In the genomic region with DNA sequence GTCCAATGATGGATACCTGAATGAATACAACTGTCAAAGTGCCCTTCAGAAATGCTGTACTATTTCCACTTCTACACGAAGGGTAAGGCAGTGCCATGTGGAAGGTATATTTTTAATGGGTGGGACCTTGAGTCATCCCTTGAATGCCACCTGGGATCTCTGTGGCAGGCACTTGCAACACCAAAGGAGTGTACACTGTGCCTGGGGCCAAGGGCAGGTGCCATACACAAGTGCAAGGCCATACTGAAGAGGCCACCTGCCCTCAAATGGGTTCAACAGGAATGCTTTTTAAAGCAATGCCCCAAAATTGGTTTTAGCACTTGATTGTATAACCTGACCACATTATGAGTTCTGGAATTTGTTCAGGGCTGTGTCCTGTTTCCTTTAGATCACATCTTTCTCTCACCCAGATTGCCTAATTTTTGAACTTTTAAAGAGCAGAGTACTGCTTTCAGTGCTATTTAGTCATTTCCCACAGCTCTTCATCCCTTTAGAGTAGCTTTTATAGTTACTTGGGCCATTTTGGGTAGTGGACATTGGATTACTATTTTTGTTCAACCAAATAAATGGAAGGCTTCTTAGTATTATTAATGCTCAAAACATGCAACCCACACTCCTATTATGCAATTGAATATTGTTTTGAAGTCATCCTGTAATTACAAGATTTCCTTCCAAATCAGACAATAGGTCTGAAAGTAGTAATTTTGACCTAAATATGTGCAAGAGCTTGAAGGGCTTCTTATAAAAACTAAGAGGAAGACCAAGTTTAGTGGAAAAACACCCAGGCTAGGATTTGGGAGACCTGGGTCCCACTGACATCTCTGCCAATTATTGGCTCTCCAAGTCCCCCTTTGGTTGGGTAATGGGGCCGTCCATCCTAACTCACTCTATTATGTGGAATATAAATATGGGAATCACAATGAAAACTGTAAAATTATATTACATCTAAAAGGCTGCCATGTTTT, we compare ENCODE assay signal across 18 cellular contexts. TPM values are rescaled to one million over a fixed set of nuclear protein-coding genes. Genes with fewer than 3 reads are reported as not detected.
A peak's percentile ranks its signal among the peaks of the same experiment; 100 is the strongest.
DNase-seq lines count a peak whose midpoint lies in the region; ATAC-seq and TF ChIP-seq lines count a peak whose summit lies in the region.
"Had no signal": no experiment of that assay in that cellular context is flagged by ENCODE, and none has a peak within 500 bp of the region (broad histone marks: within the 10 kb centered on the region; RNA-seq: fewer than 3 reads in every experiment).

No MANE protein-coding gene starts in this region.

- no peak for TF ChIP-seq RAD21 in liver (IDR thresholded peaks at IDR 0.05)

- ATAC-seq in aorta (ENCODE audit: low FRiP score) (peak; percentile 15), HG03196 (IDR thresholded peaks at IDR 0.05; ENCODE audit: unreplicated experiment) (no peak)
- ATAC-seq: HCT116 had no signal

- 93% methylated on average over 2 of the region's 2 CpGs for WGBS in liver
- 81 to 83% methylated on average over 2 of the region's 2 CpGs for WGBS in aorta, 2 donors

- H3K4me1 ChIP-seq in liver (ENCODE audit: control insufficient read depth in 4 of 4, insufficient read depth in 4 of 4, low read length in 3 of 4) (peaks cover 7 to 26% (median 18%) of the 10 kb centered on the region in 4 donors), aorta (ENCODE audit: control insufficient read depth in 1 of 2, insufficient read depth in 2 of 2, low read length in 2 of 2) (peaks cover 0 to 2% of the 10 kb centered on the region in 2 donors)

- no peak overlapping the region for H3K4me3 ChIP-seq in liver (ENCODE audit: low read depth in 1 of 3, low read length in 3 of 3)
- no peak overlapping the region for H3K4me3 ChIP-seq in aorta (ENCODE audit: low read length in 2 of 2)
- H3K4me3 ChIP-seq: MG63, PC-9, SK-N-MC had no signal

- H3K27ac ChIP-seq in liver (ENCODE audit: low read depth in 1 of 2, low read length in 2 of 2) (peak overlapping the region; percentile 19 to 22), aorta (ENCODE audit: low read depth in 1 of 2, low read length in 2 of 2) (no peak overlapping the region)
- H3K27ac ChIP-seq: PC-9, SK-N-MC had no signal

- peak overlapping the region in 1 of 2 donors; percentile 3 for H3K9ac ChIP-seq in liver (ENCODE audit: low read depth in 1 of 2, low read length in 2 of 2)

- no peak for TF ChIP-seq CTCF in liver (IDR thresholded peaks at IDR 0.05; ENCODE audit: low read depth, low read length, missing input control)

- no peaks in the 10 kb centered on the region for H3K36me3 ChIP-seq in liver (ENCODE audit: control insufficient read depth in 4 of 4, insufficient read depth in 3 of 4, low read depth in 1 of 4, low read length in 3 of 4)
- no peaks in the 10 kb centered on the region for H3K36me3 ChIP-seq in aorta (ENCODE audit: control insufficient read depth in 1 of 2, insufficient read depth in 2 of 2, low read length in 1 of 2)
- H3K36me3 ChIP-seq: MG63 had no signal

- intact Hi-C loops in aorta (cut with DNase I) = no loop called here

- no peaks in the 10 kb centered on the region for H3K27me3 ChIP-seq in liver (ENCODE audit: control insufficient read depth in 4 of 4, insufficient read depth in 4 of 4, low read length in 3 of 4)
- H3K27me3 ChIP-seq in aorta (ENCODE audit: control insufficient read depth in 1 of 2, insufficient read depth in 2 of 2, low read length in 1 of 2) = no peaks in the 10 kb centered on the region
- H3K27me3 ChIP-seq: MG63 had no signal

- H3K9me3 ChIP-seq in liver (ENCODE audit: control insufficient read depth in 4 of 4, low read length in 3 of 4) (no peaks in the 10 kb centered on the region), aorta (ENCODE audit: control insufficient read depth, low read length) (no peaks in the 10 kb centered on the region)
- H3K9me3 ChIP-seq: MG63 had no signal

- DNase-seq in LHCN-M2 (ENCODE audit: low read depth) (peak; percentile 18), fibroblast of gingiva (ENCODE audit: low read depth) (peak; percentile 39), aorta (no peak), 8988T (no peak)
- no peak for DNase-seq in activated CD4-positive, alpha-beta T cell treated with anti-CD3 and anti-CD28 coated beads, Interleukin-2, amount 50 U/mL, for 1 hour
- DNase-seq: DMS53; KG1; MG63; NCI-H1092 treated with DMSO at 0.1 percent for 48 hours; NCI-H1694 treated with DMSO at 0.1 percent for 48 hours; NCI-H345; NCI-H526 treated with DMSO at 0.1 percent for 48 hours; NK-92 treated with Interleukin-12 subunit alpha and Interleukin-12 subunit beta, amount 100 ng/mL, for 24 hours; PC-9 had no signal

TF ChIP-seq in liver, 16 proteins besides CTCF, POLR2A, EP300 and RAD21:
- TF ChIP-seq, protein P1, sequence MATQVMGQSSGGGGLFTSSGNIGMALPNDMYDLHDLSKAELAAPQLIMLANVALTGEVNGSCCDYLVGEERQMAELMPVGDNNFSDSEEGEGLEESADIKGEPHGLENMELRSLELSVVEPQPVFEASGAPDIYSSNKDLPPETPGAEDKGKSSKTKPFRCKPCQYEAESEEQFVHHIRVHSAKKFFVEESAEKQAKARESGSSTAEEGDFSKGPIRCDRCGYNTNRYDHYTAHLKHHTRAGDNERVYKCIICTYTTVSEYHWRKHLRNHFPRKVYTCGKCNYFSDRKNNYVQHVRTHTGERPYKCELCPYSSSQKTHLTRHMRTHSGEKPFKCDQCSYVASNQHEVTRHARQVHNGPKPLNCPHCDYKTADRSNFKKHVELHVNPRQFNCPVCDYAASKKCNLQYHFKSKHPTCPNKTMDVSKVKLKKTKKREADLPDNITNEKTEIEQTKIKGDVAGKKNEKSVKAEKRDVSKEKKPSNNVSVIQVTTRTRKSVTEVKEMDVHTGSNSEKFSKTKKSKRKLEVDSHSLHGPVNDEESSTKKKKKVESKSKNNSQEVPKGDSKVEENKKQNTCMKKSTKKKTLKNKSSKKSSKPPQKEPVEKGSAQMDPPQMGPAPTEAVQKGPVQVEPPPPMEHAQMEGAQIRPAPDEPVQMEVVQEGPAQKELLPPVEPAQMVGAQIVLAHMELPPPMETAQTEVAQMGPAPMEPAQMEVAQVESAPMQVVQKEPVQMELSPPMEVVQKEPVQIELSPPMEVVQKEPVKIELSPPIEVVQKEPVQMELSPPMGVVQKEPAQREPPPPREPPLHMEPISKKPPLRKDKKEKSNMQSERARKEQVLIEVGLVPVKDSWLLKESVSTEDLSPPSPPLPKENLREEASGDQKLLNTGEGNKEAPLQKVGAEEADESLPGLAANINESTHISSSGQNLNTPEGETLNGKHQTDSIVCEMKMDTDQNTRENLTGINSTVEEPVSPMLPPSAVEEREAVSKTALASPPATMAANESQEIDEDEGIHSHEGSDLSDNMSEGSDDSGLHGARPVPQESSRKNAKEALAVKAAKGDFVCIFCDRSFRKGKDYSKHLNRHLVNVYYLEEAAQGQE (IDR thresholded peaks at IDR 0.05) = no peak
- no peak for TF ChIP-seq HNF4G (IDR thresholded peaks at IDR 0.05)
- TF ChIP-seq NR2F2 (IDR thresholded peaks at IDR 0.05) = no peak
- TF ChIP-seq JUND (IDR thresholded peaks at IDR 0.05) = no peak
- TF ChIP-seq, protein P2, sequence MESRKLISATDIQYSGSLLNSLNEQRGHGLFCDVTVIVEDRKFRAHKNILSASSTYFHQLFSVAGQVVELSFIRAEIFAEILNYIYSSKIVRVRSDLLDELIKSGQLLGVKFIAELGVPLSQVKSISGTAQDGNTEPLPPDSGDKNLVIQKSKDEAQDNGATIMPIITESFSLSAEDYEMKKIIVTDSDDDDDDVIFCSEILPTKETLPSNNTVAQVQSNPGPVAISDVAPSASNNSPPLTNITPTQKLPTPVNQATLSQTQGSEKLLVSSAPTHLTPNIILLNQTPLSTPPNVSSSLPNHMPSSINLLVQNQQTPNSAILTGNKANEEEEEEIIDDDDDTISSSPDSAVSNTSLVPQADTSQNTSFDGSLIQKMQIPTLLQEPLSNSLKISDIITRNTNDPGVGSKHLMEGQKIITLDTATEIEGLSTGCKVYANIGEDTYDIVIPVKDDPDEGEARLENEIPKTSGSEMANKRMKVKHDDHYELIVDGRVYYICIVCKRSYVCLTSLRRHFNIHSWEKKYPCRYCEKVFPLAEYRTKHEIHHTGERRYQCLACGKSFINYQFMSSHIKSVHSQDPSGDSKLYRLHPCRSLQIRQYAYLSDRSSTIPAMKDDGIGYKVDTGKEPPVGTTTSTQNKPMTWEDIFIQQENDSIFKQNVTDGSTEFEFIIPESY (IDR thresholded peaks at IDR 0.05) = no peak
- no peak for TF ChIP-seq SP1 (IDR thresholded peaks at IDR 0.05)
- no peak for TF ChIP-seq FOXA2 (IDR thresholded peaks at IDR 0.05)
- peak; percentile 9 to 63 for TF ChIP-seq HNF4A (conservative IDR thresholded peaks at IDR 0.05)
- TF ChIP-seq EGR1 (IDR thresholded peaks at IDR 0.05; ENCODE audit: low read depth in 2 of 2) = no peak
- TF ChIP-seq MAX (IDR thresholded peaks at IDR 0.05) = no peak
- TF ChIP-seq FOXA1 (IDR thresholded peaks at IDR 0.05) = no peak
- peak; percentile 16 for TF ChIP-seq YY1 (IDR thresholded peaks at IDR 0.05)
- no peak for TF ChIP-seq ATF3 (IDR thresholded peaks at IDR 0.05)
- TF ChIP-seq GABPA (IDR thresholded peaks at IDR 0.05 in 1 of 2, conservative IDR thresholded peaks at IDR 0.05 in 1 of 2) = no peak
- TF ChIP-seq TAF1 (conservative IDR thresholded peaks at IDR 0.05) = no peak
- peak in 1 of 2 donors; percentile 71 for TF ChIP-seq RXRA (IDR thresholded peaks at IDR 0.05)

RNA-seq across cellular contexts. Expression of gene LEPR, which starts 57.2 kb away (rescaled TPM):
- 20.2 and 20.7 TPM in 2 replicates for total RNA-seq in LHCN-M2 (2014; rRNA removed)
- 6.1 TPM for polyA plus RNA-seq in LHCN-M2 (2012)
- total RNA-seq in liver = 10 to 100 TPM; 45.6 to 99.8 TPM
- polyA plus RNA-seq in liver = 100 to 1,000 TPM in 1 of 2 donors, 10 to 100 TPM in 1; 42.0 to 103 TPM
- total RNA-seq in aorta = 10 to 100 TPM; 21.2 to 71.6 TPM
- polyA plus RNA-seq in aorta = 1 to 10 TPM; 4.0 to 5.3 TPM

RNA-seq across cellular contexts. Expression of gene LEPROT, which starts 57.2 kb away (rescaled TPM):
- total RNA-seq in LHCN-M2 (2014; rRNA removed) = 37.6 and 58.8 TPM in 2 replicates
- polyA plus RNA-seq in LHCN-M2 (2012) = 53.1 TPM
- 10 to 100 TPM; 33.5 to 39.2 TPM for total RNA-seq in liver
- 10 to 100 TPM; 23.6 to 43.4 TPM for polyA plus RNA-seq in liver
- 100 to 1,000 TPM; 101 to 136 TPM for total RNA-seq in aorta
- polyA plus RNA-seq in aorta = 10 to 100 TPM; 48.5 to 81.9 TPM

Comparison
In these comparisons a context has a peak if more than half of its experiments do, and no peak if none do; other contexts are left out.
1. DNase-seq: peak in LHCN-M2 (single experiment) and fibroblast of gingiva (single experiment); none in aorta (0 of 2), activated CD4-positive, alpha-beta T cell treated with anti-CD3 and anti-CD28 coated beads, Interleukin-2, amount 50 U/mL, for 1 hour (single experiment) and 8988T (single experiment).
2. H3K27ac ChIP-seq: peak in liver (2 of 2); none in aorta (0 of 2).